ENCODE assay signal across 8 cellular contexts in genomic region chr19:11097367-11097766, GRCh38. TPM values are rescaled to one million over a fixed set of nuclear protein-coding genes. Genes with fewer than 3 reads are reported as not detected.
DNase-seq lines count a peak whose midpoint lies in the region; ATAC-seq and TF ChIP-seq lines count a peak whose summit lies in the region.
"Not testable (repeated sequence)": the region's sequence is repeated elsewhere in the genome, so short reads cannot be mapped to it uniquely, and the experiment has no call there.

No MANE protein-coding gene starts in this region.

- H3K27ac Mint-ChIP-seq in CD4-positive, CD25-positive, alpha-beta regulatory T cell: peak overlapping the region in 2 of 3 donors; percentile 59 to 98
- H3K27ac Mint-ChIP-seq in T-cell (peak overlapping the region; percentile 52 to 77), chondrocyte (ENCODE audit: unreplicated experiment) (peak overlapping the region; percentile 68)
- H3K27ac Mint-ChIP-seq in activated T-cell treated with anti-CD3 and anti-CD28 coated beads, Interleukin-2, amount 50 U/mL, for 24 hours: peak overlapping the region; percentile 80
- peak overlapping the region; percentile 31 for H3K27ac Mint-ChIP-seq in stimulated activated naive B cell treated with anti-CD40 and anti-IgM and Interleukin-4, amounts not matched to agents 10 μg/mL and 1 μg/mL and 100 μg/mL, for 72 hours

- not testable (repeated sequence) for H3K9me3 Mint-ChIP-seq in CD4-positive, CD25-positive, alpha-beta regulatory T cell; T-cell; activated T-cell treated with anti-CD3 and anti-CD28 coated beads, Interleukin-2, amount 50 U/mL, for 24 hours; chondrocyte (ENCODE audit: low read depth); stimulated activated naive B cell treated with anti-CD40 and anti-IgM and Interleukin-4, amounts not matched to agents 10 μg/mL and 1 μg/mL and 100 μg/mL, for 72 hours

- H3K27me3 Mint-ChIP-seq in CD4-positive, CD25-positive, alpha-beta regulatory T cell; T-cell; activated T-cell treated with anti-CD3 and anti-CD28 coated beads, Interleukin-2, amount 50 U/mL, for 24 hours; chondrocyte (ENCODE audit: low read depth); stimulated activated naive B cell treated with anti-CD40 and anti-IgM and Interleukin-4, amounts not matched to agents 10 μg/mL and 1 μg/mL and 100 μg/mL, for 72 hours: not testable (repeated sequence)

- peak overlapping the region; percentile 32 for H3K9ac ChIP-seq in mesenchymal stem cell (ENCODE audit: low read length)

- H3K4me2 ChIP-seq in mesenchymal stem cell (ENCODE audit: low read length, poor library complexity, severe bottlenecking): not testable (repeated sequence)

- peak overlapping the region; percentile 25 for H3K27ac ChIP-seq in CD4-positive, CD25-positive, alpha-beta regulatory T cell (ENCODE audit: insufficient read depth, low read length, poor library complexity, severe bottlenecking)
- H3K27ac ChIP-seq in right cardiac atrium (ENCODE audit: low read length) (peak overlapping the region; percentile 24), mesenchymal stem cell (ENCODE audit: low read length, poor library complexity, severe bottlenecking) (peak overlapping the region; percentile 85), uterus (peak overlapping the region; percentile 98 to 99)

- H2BK15ac ChIP-seq in mesenchymal stem cell (ENCODE audit: low read depth, poor library complexity, severe bottlenecking): not testable (repeated sequence)

- H3K36me3 ChIP-seq in CD4-positive, CD25-positive, alpha-beta regulatory T cell (ENCODE audit: control insufficient read depth, insufficient read depth, low read length); uterus: not testable (repeated sequence)
- peaks cover 30 to 86% of the 10 kb centered on the region in 2 experiments for H3K36me3 ChIP-seq in mesenchymal stem cell (ENCODE audit: control insufficient read depth in 1 of 2, insufficient read depth in 2 of 2, low read depth in 1 of 2, low read length in 2 of 2)

- H2BK12ac ChIP-seq in mesenchymal stem cell (ENCODE audit: low read length in 2 of 2): not testable (repeated sequence)

- H3K4me3 Mint-ChIP-seq in CD4-positive, CD25-positive, alpha-beta regulatory T cell; T-cell; activated T-cell treated with anti-CD3 and anti-CD28 coated beads, Interleukin-2, amount 50 U/mL, for 24 hours; chondrocyte (ENCODE audit: unreplicated experiment); stimulated activated naive B cell treated with anti-CD40 and anti-IgM and Interleukin-4, amounts not matched to agents 10 μg/mL and 1 μg/mL and 100 μg/mL, for 72 hours: not testable (repeated sequence)

- not testable (repeated sequence) for H3K4me3 ChIP-seq in CD4-positive, CD25-positive, alpha-beta regulatory T cell (ENCODE audit: low read depth, low read length); right cardiac atrium (ENCODE audit: low read length); mesenchymal stem cell (ENCODE audit: insufficient read depth in 1 of 2, low read depth in 1 of 2, low read length in 2 of 2); uterus

- TF ChIP-seq POLR2A in uterus (IDR thresholded peaks at IDR 0.05): not testable (repeated sequence)

- H2AK5ac ChIP-seq in mesenchymal stem cell (ENCODE audit: low read length, severe bottlenecking): peak overlapping the region; percentile 74

- not testable (repeated sequence) for H3K18ac ChIP-seq in mesenchymal stem cell (ENCODE audit: low read depth in 1 of 2, low read length in 2 of 2)

- H3K4me1 Mint-ChIP-seq in CD4-positive, CD25-positive, alpha-beta regulatory T cell: peaks cover 17 to 50% (median 31%) of the 10 kb centered on the region in 4 donors
- peaks cover 43 to 61% (median 51%) of the 10 kb centered on the region in 3 donors for H3K4me1 Mint-ChIP-seq in T-cell
- H3K4me1 Mint-ChIP-seq in activated T-cell treated with anti-CD3 and anti-CD28 coated beads, Interleukin-2, amount 50 U/mL, for 24 hours (ENCODE audit: low read depth): peaks cover 61% of the 10 kb centered on the region
- peaks cover 61% of the 10 kb centered on the region for H3K4me1 Mint-ChIP-seq in chondrocyte (ENCODE audit: low read depth)
- peaks cover 25 to 39% of the 10 kb centered on the region in 2 donors for H3K4me1 Mint-ChIP-seq in stimulated activated naive B cell treated with anti-CD40 and anti-IgM and Interleukin-4, amounts not matched to agents 10 μg/mL and 1 μg/mL and 100 μg/mL, for 72 hours

- 95% methylated on average over 6 of the region's 6 CpGs for WGBS in right cardiac atrium
- WGBS in mesenchymal stem cell: 98% methylated on average over 6 of the region's 6 CpGs

- TF ChIP-seq CTCF in chondrocyte (IDR thresholded peaks at IDR 0.05); uterus (IDR thresholded peaks at IDR 0.05): not testable (repeated sequence)

- intact Hi-C loops in right cardiac atrium (cut with DNase I); uterus (cut with DNase I; ENCODE audit: low total_unique reads): not testable (repeated sequence)

- not testable (repeated sequence) for H3K27me3 ChIP-seq in CD4-positive, CD25-positive, alpha-beta regulatory T cell (ENCODE audit: control insufficient read depth, insufficient read depth, low read length); right cardiac atrium (ENCODE audit: control insufficient read depth, insufficient read depth); mesenchymal stem cell (ENCODE audit: control insufficient read depth in 1 of 2, insufficient read depth in 1 of 2, low read length in 2 of 2); uterus

- not testable (repeated sequence) for H3K79me1 ChIP-seq in mesenchymal stem cell (replicated peaks; ENCODE audit: low read length, poor library complexity, severe bottlenecking)

- not testable (repeated sequence) for H3K4ac ChIP-seq in mesenchymal stem cell (ENCODE audit: low read depth in 1 of 2, low read length in 2 of 2)

- not testable (repeated sequence) for H3K14ac ChIP-seq in mesenchymal stem cell (ENCODE audit: low read length in 2 of 2)

- H4K8ac ChIP-seq in mesenchymal stem cell (ENCODE audit: low read length): peak overlapping the region; percentile 41

- not testable (repeated sequence) for H3K23ac ChIP-seq in mesenchymal stem cell (ENCODE audit: low read length in 2 of 2)

- not testable (repeated sequence) for H2BK120ac ChIP-seq in mesenchymal stem cell (ENCODE audit: low read depth, low read length)

- CTCF ChIA-PET in T-cell (lab: Charles Lee): interaction anchor here in 1 of 2 donors (0.6 kb wide), 1 partner anchor 29 kb away, joined by 4 read pairs; no protein-coding TSS in a partner anchor

- not testable (repeated sequence) for DNase-seq in CD4-positive, CD25-positive, alpha-beta regulatory T cell; T-cell; activated T-cell treated with anti-CD3 and anti-CD28 coated beads, Interleukin-2, amount 50 U/mL, for 24 hours; chondrocyte (ENCODE audit: low spot score); right cardiac atrium; mesenchymal stem cell; stimulated activated naive B cell treated with anti-CD40 and anti-IgM and Interleukin-4, amounts not matched to agents 10 μg/mL and 1 μg/mL and 100 μg/mL, for 72 hours; uterus

- POLR2A ChIA-PET in T-cell (lab: Charles Lee): interaction anchor here in 1 of 2 donors (0.7 kb wide), 2 partner anchors 88 to 297 kb away, joined by 6 to 9 read pairs; no protein-coding TSS in a partner anchor

- not testable (repeated sequence) for ATAC-seq in CD4-positive, CD25-positive, alpha-beta regulatory T cell (ENCODE audit: low read depth in 2 of 2); T-cell (replicated peaks in 1 of 4); right cardiac atrium; stimulated activated naive B cell treated with anti-CD40 and anti-IgM and Interleukin-4, amounts not matched to agents 10 μg/mL and 1 μg/mL and 100 μg/mL, for 72 hours (replicated peaks)

- not testable (repeated sequence) for H3K36me3 Mint-ChIP-seq in CD4-positive, CD25-positive, alpha-beta regulatory T cell
- H3K36me3 Mint-ChIP-seq in T-cell (peaks cover 22% of the 10 kb centered on the region), chondrocyte (ENCODE audit: low read depth) (peaks cover 18% of the 10 kb centered on the region)
- H3K36me3 Mint-ChIP-seq in activated T-cell treated with anti-CD3 and anti-CD28 coated beads, Interleukin-2, amount 50 U/mL, for 24 hours (ENCODE audit: low read depth): peaks cover 91% of the 10 kb centered on the region
- peaks cover 63 to 67% of the 10 kb centered on the region in 2 donors for H3K36me3 Mint-ChIP-seq in stimulated activated naive B cell treated with anti-CD40 and anti-IgM and Interleukin-4, amounts not matched to agents 10 μg/mL and 1 μg/mL and 100 μg/mL, for 72 hours

- H2AFZ ChIP-seq in mesenchymal stem cell (ENCODE audit: low read depth, low read length): not testable (repeated sequence)

- peaks cover 35% of the 10 kb centered on the region for H3K4me1 ChIP-seq in CD4-positive, CD25-positive, alpha-beta regulatory T cell (ENCODE audit: control insufficient read depth, insufficient read depth, low read length, poor library complexity, severe bottlenecking)
- peaks cover 13% of the 10 kb centered on the region for H3K4me1 ChIP-seq in right cardiac atrium (ENCODE audit: control insufficient read depth, insufficient read depth, low read length)
- H3K4me1 ChIP-seq in mesenchymal stem cell (ENCODE audit: control insufficient read depth, insufficient read depth, low read depth, low read length): peaks cover 20% of the 10 kb centered on the region
- H3K4me1 ChIP-seq in uterus: not testable (repeated sequence)

- H4K91ac ChIP-seq in mesenchymal stem cell (ENCODE audit: low read length): not testable (repeated sequence)

- H3K9me3 ChIP-seq in CD4-positive, CD25-positive, alpha-beta regulatory T cell (ENCODE audit: control insufficient read depth in 2 of 2, low read length in 2 of 2); right cardiac atrium (ENCODE audit: control insufficient read depth, low read length); mesenchymal stem cell (ENCODE audit: control insufficient read depth, low read length); uterus: not testable (repeated sequence)

- H2BK5ac ChIP-seq in mesenchymal stem cell (ENCODE audit: low read depth, low read length, poor library complexity, severe bottlenecking): not testable (repeated sequence)

RNA-seq across cellular contexts. Expression of gene LDLR, which starts 8.1 kb away (rescaled TPM):
- total RNA-seq in CD4-positive, CD25-positive, alpha-beta regulatory T cell: 108 TPM
- 10 to 100 TPM in 2 of 4 donors, 1 to 10 TPM in 2; 5.1 to 12.7 (median 10.2) TPM for polyA plus RNA-seq in CD4-positive, CD25-positive, alpha-beta regulatory T cell
- total RNA-seq in T-cell: 10 to 100 TPM; 33.8 to 50.4 (median 42.0) TPM
- total RNA-seq in chondrocyte: 76.8 to 121 TPM (median 117 TPM) in 3 replicates
- total RNA-seq in right cardiac atrium: 100 to 1,000 TPM in 1 of 4 donors, 10 to 100 TPM in 2, 1 to 10 TPM in 1; 7.6 to 101 (median 21.6) TPM
- 19.3 TPM for polyA plus RNA-seq in right cardiac atrium
- polyA plus RNA-seq in mesenchymal stem cell (2013, experiment 1 of 2): 248 TPM
- 236 TPM for polyA plus RNA-seq in mesenchymal stem cell (2013, experiment 2 of 2)
- 10 to 100 TPM in 3 of 4 donors, 1 to 10 TPM in 1; 7.9 to 55.3 (median 48.8) TPM for total RNA-seq in uterus

RNA-seq across cellular contexts. Expression of gene SPC24, which starts 58.2 kb away (rescaled TPM):
- total RNA-seq in CD4-positive, CD25-positive, alpha-beta regulatory T cell: 3.2 TPM
- polyA plus RNA-seq in CD4-positive, CD25-positive, alpha-beta regulatory T cell: 1 to 10 TPM in 2 of 4 donors, under 1 TPM in 2; 0.41 to 3.1 (median 0.99) TPM
- total RNA-seq in T-cell (1 to 10 TPM in 4 of 5 donors, under 1 TPM in 1; 0.95 to 3.6 (median 2.4) TPM), chondrocyte (8.3 to 22.9 TPM (median 8.4 TPM) in 3 replicates), right cardiac atrium (1 to 10 TPM in 3 of 4 donors, under 1 TPM in 1; 0.56 to 4.4 (median 3.4) TPM), uterus (10 to 100 TPM in 1 of 4 donors, 1 to 10 TPM in 3; 1.8 to 21.8 (median 2.6) TPM)
- polyA plus RNA-seq in right cardiac atrium: 1.6 TPM
- polyA plus RNA-seq in mesenchymal stem cell (2013, experiment 1 of 2): 3.2 TPM
- polyA plus RNA-seq in mesenchymal stem cell (2013, experiment 2 of 2): 3.0 TPM

Comparison
In these comparisons a context has a peak if more than half of its experiments do, and no peak if none do; other contexts are left out.
1. H3K27ac ChIP-seq: peak in every context shown above with its lines; median percentile 98 in uterus; 85 in mesenchymal stem cell; 25 in CD4-positive, CD25-positive, alpha-beta regulatory T cell; 24 in right cardiac atrium.